1 cellular context compared by ENCODE assay signal in the genomic region with DNA sequence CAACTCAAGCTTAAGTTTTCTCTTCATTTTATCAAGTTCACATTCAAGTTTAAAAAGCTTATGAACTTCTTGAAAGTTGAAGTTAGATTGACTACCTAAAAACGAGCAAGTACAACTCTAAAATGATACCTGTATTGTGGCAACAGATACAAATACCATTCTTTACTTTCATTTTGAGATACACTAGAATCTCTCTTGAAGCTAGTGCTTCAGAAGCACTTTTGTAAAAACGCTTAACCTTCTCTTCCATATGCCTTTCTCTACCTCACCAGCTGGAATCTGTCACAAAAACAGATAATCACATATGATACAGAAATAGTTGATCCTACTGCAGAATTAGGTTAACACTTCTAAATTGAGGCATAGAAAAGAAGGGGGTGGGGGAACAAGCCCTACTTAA.
TF ChIP-seq lines count a peak whose summit lies in the region.

No MANE protein-coding gene starts in this region.

TF ChIP-seq in GM12878, 131 proteins besides CTCF, POLR2A, EP300 and RAD21 (continued from another document):
- TF ChIP-seq, protein P1, sequence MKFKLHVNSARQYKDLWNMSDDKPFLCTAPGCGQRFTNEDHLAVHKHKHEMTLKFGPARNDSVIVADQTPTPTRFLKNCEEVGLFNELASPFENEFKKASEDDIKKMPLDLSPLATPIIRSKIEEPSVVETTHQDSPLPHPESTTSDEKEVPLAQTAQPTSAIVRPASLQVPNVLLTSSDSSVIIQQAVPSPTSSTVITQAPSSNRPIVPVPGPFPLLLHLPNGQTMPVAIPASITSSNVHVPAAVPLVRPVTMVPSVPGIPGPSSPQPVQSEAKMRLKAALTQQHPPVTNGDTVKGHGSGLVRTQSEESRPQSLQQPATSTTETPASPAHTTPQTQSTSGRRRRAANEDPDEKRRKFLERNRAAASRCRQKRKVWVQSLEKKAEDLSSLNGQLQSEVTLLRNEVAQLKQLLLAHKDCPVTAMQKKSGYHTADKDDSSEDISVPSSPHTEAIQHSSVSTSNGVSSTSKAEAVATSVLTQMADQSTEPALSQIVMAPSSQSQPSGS (IDR thresholded peaks at IDR 0.05; ENCODE audit: low read length), result no peak
- TF ChIP-seq SMARCA5 (IDR thresholded peaks at IDR 0.05) (no peak), STAT3 (IDR thresholded peaks at IDR 0.05; ENCODE audit: low read depth, low read length) (no peak), NFIC (IDR thresholded peaks at IDR 0.05; ENCODE audit: low read depth, low read length) (no peak), SMAD5 (IDR thresholded peaks at IDR 0.05; ENCODE audit: low read depth) (no peak), JUNB (IDR thresholded peaks at IDR 0.05) (no peak), ZNF384 (IDR thresholded peaks at IDR 0.05; ENCODE audit: borderline replicate concordance, low read depth, low read length) (no peak)
- TF ChIP-seq, protein P2, sequence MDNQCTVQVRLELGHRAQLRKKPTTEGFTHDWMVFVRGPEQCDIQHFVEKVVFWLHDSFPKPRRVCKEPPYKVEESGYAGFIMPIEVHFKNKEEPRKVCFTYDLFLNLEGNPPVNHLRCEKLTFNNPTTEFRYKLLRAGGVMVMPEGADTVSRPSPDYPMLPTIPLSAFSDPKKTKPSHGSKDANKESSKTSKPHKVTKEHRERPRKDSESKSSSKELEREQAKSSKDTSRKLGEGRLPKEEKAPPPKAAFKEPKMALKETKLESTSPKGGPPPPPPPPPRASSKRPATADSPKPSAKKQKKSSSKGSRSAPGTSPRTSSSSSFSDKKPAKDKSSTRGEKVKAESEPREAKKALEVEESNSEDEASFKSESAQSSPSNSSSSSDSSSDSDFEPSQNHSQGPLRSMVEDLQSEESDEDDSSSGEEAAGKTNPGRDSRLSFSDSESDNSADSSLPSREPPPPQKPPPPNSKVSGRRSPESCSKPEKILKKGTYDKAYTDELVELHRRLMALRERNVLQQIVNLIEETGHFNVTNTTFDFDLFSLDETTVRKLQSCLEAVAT (IDR thresholded peaks at IDR 0.05), result no peak
TF ChIP-seq in GM12878: peak in this region for 0.
